Comparison of ENCODE assay signal across 34 cellular contexts in the genomic region with DNA sequence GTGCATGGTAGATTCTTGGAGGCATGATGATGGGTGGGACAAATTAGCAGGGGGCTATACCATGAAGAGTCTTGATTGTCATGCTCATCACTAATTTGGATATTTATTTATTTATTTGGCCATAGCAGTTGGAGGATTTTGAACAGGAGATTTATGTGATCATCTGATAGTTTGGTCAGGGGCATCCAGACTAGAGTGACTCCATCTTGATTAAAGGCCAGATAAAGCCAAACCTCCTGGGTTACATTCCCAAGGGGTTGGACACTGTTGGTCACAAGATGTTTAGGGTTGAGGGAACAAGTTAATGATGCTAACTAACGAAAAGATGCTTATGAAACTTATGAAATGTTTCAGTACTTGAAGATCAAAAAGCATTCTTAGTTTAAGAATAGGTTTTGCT.
"Had no signal": no experiment of that assay in that cellular context is flagged by ENCODE, and none has a peak within 500 bp of the region (broad histone marks: within the 10 kb centered on the region; RNA-seq: fewer than 3 reads in every experiment).

No MANE protein-coding gene starts in this region.

- H3K27me3 ChIP-seq: MG63 had no signal

- H3K9me3 ChIP-seq: MG63 had no signal

- H3K36me3 ChIP-seq: MG63 had no signal

- DNase-seq: Karpas-422, Kasumi-1, MG63, MV-4-11, NCI-H1048, NCI-H1092, NCI-H1092 treated with DMSO at 0.1 percent for 48 hours, NCI-H1105, NCI-H1105 treated with DMSO at 0.1 percent for 48 hours, NCI-H1417, NCI-H1417 treated with DMSO at 0.1 percent for 48 hours, NCI-H1436, NCI-H1436 treated with DMSO at 0.1 percent for 48 hours, NCI-H146, NCI-H1694, NCI-H1694 treated with DMSO at 0.1 percent for 48 hours, NCI-H187, NCI-H187 treated with DMSO at 0.1 percent for 48 hours, NCI-H1930, NCI-H2029, NCI-H2029 treated with DMSO at 0.1 percent for 48 hours, NCI-H2081, NCI-H2081 treated with DMSO at 0.1 percent for 48 hours, NCI-H2107, NCI-H2171, NCI-H2171 treated with DMSO at 0.1 percent for 48 hours, NCI-H2227 treated with DMSO at 0.1 percent for 48 hours, NCI-H226, NCI-H345, NCI-H446, NCI-H446 treated with DMSO at 0.1 percent for 48 hours, NCI-H510A, NCI-H510A treated with DMSO at 0.1 percent for 48 hours, NCI-H524 had no signal

- H3K4me3 ChIP-seq: MG63 had no signal
